ENCODE assay signal across 2 cellular contexts in the genomic region with DNA sequence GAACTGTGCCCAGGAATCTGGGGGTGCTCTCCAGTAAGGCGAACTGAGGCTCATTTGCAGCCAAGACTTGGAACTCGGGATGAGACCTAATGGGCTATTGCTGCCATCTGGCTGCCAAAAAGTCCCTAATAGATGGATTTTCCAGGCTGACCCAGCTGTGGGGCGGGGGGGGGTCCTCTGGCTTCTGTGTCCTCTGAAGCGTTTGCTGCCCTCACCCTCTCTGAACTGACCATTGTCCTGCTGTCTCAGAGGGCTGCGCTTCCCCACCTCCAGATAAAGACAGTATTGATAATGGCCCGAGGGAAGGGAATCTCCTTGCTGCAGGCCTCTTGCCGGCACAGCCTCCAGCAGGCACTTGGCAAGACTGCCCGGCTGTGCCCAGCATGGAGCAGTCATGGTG.
TF ChIP-seq lines count a peak whose summit lies in the region.

No MANE protein-coding gene starts in this region.

TF ChIP-seq in HCT116, 20 proteins besides CTCF, POLR2A, EP300 and RAD21 (continued from another document):
- TF ChIP-seq CEBPB (IDR thresholded peaks at IDR 0.05; ENCODE audit: low read depth) (no peak), CBX3 (IDR thresholded peaks at IDR 0.05; ENCODE audit: low read depth) (no peak), FOSL1 (IDR thresholded peaks at IDR 0.05; ENCODE audit: low read depth) (no peak), ELF1 (IDR thresholded peaks at IDR 0.05; ENCODE audit: borderline replicate concordance, low read depth) (no peak)
- TF ChIP-seq, protein P1, sequence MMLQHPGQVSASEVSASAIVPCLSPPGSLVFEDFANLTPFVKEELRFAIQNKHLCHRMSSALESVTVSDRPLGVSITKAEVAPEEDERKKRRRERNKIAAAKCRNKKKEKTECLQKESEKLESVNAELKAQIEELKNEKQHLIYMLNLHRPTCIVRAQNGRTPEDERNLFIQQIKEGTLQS (IDR thresholded peaks at IDR 0.05): no peak

TF ChIP-seq in K562, 482 proteins besides CTCF, POLR2A, EP300 and RAD21 (continues in another document):
- TF ChIP-seq, protein P2, sequence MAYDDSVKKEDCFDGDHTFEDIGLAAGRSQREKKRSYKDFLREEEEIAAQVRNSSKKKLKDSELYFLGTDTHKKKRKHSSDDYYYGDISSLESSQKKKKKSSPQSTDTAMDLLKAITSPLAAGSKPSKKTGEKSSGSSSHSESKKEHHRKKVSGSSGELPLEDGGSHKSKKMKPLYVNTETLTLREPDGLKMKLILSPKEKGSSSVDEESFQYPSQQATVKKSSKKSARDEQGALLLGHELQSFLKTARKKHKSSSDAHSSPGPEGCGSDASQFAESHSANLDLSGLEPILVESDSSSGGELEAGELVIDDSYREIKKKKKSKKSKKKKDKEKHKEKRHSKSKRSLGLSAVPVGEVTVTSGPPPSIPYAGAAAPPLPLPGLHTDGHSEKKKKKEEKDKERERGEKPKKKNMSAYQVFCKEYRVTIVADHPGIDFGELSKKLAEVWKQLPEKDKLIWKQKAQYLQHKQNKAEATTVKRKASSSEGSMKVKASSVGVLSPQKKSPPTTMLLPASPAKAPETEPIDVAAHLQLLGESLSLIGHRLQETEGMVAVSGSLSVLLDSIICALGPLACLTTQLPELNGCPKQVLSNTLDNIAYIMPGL (CRISPR knock-in tag; IDR thresholded peaks at IDR 0.05): no peak
- TF ChIP-seq CBX1 (IDR thresholded peaks at IDR 0.05; ENCODE audit: low read depth) (no peak), SMC3 (conservative IDR thresholded peaks at IDR 0.05; ENCODE audit: insufficient read depth, low read depth, low read length) (0 out of 2 replicates have a peak, but pooled peaks have one; percentile 20), ZNF311 (CRISPR knock-in tag; IDR thresholded peaks at IDR 0.05) (no peak), MAFF (IDR thresholded peaks at IDR 0.05; ENCODE audit: low read length) (no peak), XRCC5 (IDR thresholded peaks at IDR 0.05; ENCODE audit: low read depth, low read length) (no peak), ADNP (tag; IDR thresholded peaks at IDR 0.05) (no peak), FOS (IDR thresholded peaks at IDR 0.05; ENCODE audit: extremely low read depth, insufficient read length) (no peak), NR4A1 (CRISPR knock-in tag; IDR thresholded peaks at IDR 0.05) (no peak), NR4A1 (tag; IDR thresholded peaks at IDR 0.05) (no peak), U2AF1 (optimal IDR thresholded peaks at IDR 0.05; ENCODE audit: low read depth, low read length) (no peak), RBM15 (IDR thresholded peaks at IDR 0.05; ENCODE audit: insufficient read depth, low read length) (no peak), SRSF1 (IDR thresholded peaks at IDR 0.05; ENCODE audit: low read depth, low read length) (no peak), KDM5B (IDR thresholded peaks at IDR 0.05; ENCODE audit: insufficient replicate concordance, low read depth, low read length) (no peak), SNIP1 (IDR thresholded peaks at IDR 0.05; ENCODE audit: low read depth) (no peak), SMAD4 (CRISPR knock-in tag; conservative IDR thresholded peaks at IDR 0.05) (no peak), STAG1 (CRISPR knock-in tag; IDR thresholded peaks at IDR 0.05; ENCODE audit: borderline replicate concordance) (peak; percentile 44; the same call in 1 of the 2 replicates), ARID1B (IDR thresholded peaks at IDR 0.05) (no peak), KAT7 (CRISPR knock-in tag; IDR thresholded peaks at IDR 0.05; ENCODE audit: borderline replicate concordance) (no peak), ZC3H4 (CRISPR knock-in tag; IDR thresholded peaks at IDR 0.05; ENCODE audit: borderline replicate concordance) (no peak), KLF16 (IDR thresholded peaks at IDR 0.05) (no peak)
- TF ChIP-seq, protein P3, sequence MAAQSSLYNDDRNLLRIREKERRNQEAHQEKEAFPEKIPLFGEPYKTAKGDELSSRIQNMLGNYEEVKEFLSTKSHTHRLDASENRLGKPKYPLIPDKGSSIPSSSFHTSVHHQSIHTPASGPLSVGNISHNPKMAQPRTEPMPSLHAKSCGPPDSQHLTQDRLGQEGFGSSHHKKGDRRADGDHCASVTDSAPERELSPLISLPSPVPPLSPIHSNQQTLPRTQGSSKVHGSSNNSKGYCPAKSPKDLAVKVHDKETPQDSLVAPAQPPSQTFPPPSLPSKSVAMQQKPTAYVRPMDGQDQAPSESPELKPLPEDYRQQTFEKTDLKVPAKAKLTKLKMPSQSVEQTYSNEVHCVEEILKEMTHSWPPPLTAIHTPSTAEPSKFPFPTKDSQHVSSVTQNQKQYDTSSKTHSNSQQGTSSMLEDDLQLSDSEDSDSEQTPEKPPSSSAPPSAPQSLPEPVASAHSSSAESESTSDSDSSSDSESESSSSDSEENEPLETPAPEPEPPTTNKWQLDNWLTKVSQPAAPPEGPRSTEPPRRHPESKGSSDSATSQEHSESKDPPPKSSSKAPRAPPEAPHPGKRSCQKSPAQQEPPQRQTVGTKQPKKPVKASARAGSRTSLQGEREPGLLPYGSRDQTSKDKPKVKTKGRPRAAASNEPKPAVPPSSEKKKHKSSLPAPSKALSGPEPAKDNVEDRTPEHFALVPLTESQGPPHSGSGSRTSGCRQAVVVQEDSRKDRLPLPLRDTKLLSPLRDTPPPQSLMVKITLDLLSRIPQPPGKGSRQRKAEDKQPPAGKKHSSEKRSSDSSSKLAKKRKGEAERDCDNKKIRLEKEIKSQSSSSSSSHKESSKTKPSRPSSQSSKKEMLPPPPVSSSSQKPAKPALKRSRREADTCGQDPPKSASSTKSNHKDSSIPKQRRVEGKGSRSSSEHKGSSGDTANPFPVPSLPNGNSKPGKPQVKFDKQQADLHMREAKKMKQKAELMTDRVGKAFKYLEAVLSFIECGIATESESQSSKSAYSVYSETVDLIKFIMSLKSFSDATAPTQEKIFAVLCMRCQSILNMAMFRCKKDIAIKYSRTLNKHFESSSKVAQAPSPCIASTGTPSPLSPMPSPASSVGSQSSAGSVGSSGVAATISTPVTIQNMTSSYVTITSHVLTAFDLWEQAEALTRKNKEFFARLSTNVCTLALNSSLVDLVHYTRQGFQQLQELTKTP (IDR thresholded peaks at IDR 0.05; ENCODE audit: low read depth in 1 of 2, partially characterized antibody in 2 of 2): no peak
- TF ChIP-seq, protein P4, sequence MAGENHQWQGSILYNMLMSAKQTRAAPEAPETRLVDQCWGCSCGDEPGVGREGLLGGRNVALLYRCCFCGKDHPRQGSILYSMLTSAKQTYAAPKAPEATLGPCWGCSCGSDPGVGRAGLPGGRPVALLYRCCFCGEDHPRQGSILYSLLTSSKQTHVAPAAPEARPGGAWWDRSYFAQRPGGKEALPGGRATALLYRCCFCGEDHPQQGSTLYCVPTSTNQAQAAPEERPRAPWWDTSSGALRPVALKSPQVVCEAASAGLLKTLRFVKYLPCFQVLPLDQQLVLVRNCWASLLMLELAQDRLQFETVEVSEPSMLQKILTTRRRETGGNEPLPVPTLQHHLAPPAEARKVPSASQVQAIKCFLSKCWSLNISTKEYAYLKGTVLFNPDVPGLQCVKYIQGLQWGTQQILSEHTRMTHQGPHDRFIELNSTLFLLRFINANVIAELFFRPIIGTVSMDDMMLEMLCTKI (IDR thresholded peaks at IDR 0.05; ENCODE audit: partially characterized antibody): no peak
- TF ChIP-seq, protein P5, sequence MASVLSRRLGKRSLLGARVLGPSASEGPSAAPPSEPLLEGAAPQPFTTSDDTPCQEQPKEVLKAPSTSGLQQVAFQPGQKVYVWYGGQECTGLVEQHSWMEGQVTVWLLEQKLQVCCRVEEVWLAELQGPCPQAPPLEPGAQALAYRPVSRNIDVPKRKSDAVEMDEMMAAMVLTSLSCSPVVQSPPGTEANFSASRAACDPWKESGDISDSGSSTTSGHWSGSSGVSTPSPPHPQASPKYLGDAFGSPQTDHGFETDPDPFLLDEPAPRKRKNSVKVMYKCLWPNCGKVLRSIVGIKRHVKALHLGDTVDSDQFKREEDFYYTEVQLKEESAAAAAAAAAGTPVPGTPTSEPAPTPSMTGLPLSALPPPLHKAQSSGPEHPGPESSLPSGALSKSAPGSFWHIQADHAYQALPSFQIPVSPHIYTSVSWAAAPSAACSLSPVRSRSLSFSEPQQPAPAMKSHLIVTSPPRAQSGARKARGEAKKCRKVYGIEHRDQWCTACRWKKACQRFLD (CRISPR knock-in tag; IDR thresholded peaks at IDR 0.05): no peak
- TF ChIP-seq, protein P6, sequence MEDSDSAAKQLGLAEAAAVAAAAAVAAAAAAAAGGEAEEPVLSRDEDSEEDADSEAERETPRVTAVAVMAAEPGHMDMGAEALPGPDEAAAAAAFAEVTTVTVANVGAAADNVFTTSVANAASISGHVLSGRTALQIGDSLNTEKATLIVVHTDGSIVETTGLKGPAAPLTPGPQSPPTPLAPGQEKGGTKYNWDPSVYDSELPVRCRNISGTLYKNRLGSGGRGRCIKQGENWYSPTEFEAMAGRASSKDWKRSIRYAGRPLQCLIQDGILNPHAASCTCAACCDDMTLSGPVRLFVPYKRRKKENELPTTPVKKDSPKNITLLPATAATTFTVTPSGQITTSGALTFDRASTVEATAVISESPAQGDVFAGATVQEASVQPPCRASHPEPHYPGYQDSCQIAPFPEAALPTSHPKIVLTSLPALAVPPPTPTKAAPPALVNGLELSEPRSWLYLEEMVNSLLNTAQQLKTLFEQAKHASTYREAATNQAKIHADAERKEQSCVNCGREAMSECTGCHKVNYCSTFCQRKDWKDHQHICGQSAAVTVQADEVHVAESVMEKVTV (CRISPR knock-in tag; IDR thresholded peaks at IDR 0.05): 0 out of 2 replicates have a peak, but pooled peaks have one; percentile 19
- TF ChIP-seq, protein P7, sequence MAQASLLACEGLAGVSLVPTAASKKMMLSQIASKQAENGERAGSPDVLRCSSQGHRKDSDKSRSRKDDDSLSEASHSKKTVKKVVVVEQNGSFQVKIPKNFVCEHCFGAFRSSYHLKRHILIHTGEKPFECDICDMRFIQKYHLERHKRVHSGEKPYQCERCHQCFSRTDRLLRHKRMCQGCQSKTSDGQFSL (CRISPR knock-in tag; IDR thresholded peaks at IDR 0.05): 0 out of 2 replicates have a peak, but pooled peaks have one; percentile 54
- TF ChIP-seq, protein P7 (tag; IDR thresholded peaks at IDR 0.05): peak in 1 of 2 experiments; percentile 54; a peak in 1 of 4 replicates
- TF ChIP-seq, protein P8, sequence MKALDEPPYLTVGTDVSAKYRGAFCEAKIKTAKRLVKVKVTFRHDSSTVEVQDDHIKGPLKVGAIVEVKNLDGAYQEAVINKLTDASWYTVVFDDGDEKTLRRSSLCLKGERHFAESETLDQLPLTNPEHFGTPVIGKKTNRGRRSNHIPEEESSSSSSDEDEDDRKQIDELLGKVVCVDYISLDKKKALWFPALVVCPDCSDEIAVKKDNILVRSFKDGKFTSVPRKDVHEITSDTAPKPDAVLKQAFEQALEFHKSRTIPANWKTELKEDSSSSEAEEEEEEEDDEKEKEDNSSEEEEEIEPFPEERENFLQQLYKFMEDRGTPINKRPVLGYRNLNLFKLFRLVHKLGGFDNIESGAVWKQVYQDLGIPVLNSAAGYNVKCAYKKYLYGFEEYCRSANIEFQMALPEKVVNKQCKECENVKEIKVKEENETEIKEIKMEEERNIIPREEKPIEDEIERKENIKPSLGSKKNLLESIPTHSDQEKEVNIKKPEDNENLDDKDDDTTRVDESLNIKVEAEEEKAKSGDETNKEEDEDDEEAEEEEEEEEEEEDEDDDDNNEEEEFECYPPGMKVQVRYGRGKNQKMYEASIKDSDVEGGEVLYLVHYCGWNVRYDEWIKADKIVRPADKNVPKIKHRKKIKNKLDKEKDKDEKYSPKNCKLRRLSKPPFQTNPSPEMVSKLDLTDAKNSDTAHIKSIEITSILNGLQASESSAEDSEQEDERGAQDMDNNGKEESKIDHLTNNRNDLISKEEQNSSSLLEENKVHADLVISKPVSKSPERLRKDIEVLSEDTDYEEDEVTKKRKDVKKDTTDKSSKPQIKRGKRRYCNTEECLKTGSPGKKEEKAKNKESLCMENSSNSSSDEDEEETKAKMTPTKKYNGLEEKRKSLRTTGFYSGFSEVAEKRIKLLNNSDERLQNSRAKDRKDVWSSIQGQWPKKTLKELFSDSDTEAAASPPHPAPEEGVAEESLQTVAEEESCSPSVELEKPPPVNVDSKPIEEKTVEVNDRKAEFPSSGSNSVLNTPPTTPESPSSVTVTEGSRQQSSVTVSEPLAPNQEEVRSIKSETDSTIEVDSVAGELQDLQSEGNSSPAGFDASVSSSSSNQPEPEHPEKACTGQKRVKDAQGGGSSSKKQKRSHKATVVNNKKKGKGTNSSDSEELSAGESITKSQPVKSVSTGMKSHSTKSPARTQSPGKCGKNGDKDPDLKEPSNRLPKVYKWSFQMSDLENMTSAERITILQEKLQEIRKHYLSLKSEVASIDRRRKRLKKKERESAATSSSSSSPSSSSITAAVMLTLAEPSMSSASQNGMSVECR (CRISPR knock-in tag; IDR thresholded peaks at IDR 0.05): 0 out of 2 replicates have a peak, but pooled peaks have one; percentile 27
